ENCODE assay signal across 13 cellular contexts in the genomic region with DNA sequence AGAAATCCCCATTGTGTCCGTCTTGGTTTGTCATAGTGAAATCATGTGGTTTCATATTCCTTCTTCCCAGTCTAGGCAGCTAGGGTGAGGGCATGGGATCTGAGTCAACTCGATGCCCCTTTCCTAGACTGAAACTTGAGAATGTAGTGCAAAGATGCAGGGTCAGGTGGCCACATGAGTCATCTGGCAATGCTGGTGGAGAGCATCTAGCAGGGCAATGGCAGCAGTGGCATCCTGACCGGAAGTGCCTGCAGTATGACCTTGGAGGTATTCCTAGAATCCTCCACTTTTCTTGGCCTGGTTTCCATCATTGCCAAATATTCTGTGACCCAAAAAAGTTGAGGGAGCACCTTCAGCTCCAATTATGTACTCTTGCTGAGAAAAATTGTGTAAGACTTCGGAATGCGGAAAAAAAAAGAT. TPM values are rescaled to one million over a fixed set of nuclear protein-coding genes. Genes with fewer than 3 reads are reported as not detected.
DNase-seq lines count a peak whose midpoint lies in the region; ATAC-seq and TF ChIP-seq lines count a peak whose summit lies in the region.
"Had no signal": no experiment of that assay in that cellular context is flagged by ENCODE, and none has a peak within 500 bp of the region (broad histone marks: within the 10 kb centered on the region; RNA-seq: fewer than 3 reads in every experiment).

No MANE protein-coding gene starts in this region.

- H3K4me1 ChIP-seq in osteoblast (ENCODE audit: insufficient read depth, low read length): peaks cover 29% of the 10 kb centered on the region
- H3K4me1 ChIP-seq: thyroid gland had no signal

- ATAC-seq in HG03439 (IDR thresholded peaks at IDR 0.05; ENCODE audit: unreplicated experiment): no peak
- ATAC-seq in GM19324 (IDR thresholded peaks at IDR 0.05; ENCODE audit: low FRiP score, unreplicated experiment): no peak
- ATAC-seq: left colon had no signal

- peaks cover 5% of the 10 kb centered on the region for H3K27me3 Mint-ChIP-seq in T-helper 2 cell treated with Interferon-gamma antibody and Interleukin-4, amounts not matched to agents 5 μg/mL and 100 μg/mL, for 36 hours (ENCODE audit: low read depth)

- H4K20me1 ChIP-seq in osteoblast (ENCODE audit: insufficient read depth, low read length): no peaks in the 10 kb centered on the region

- no peaks in the 10 kb centered on the region for H3K79me2 ChIP-seq in osteoblast (ENCODE audit: insufficient read depth, low read length)

- H3K4me1 Mint-ChIP-seq in T-helper 2 cell treated with Interferon-gamma antibody and Interleukin-4, amounts not matched to agents 5 μg/mL and 100 μg/mL, for 36 hours (ENCODE audit: low read depth): peaks cover 2% of the 10 kb centered on the region

- H3K4me3 Mint-ChIP-seq in T-helper 2 cell treated with Interferon-gamma antibody and Interleukin-4, amounts not matched to agents 5 μg/mL and 100 μg/mL, for 36 hours: no peak overlapping the region

- no peaks in the 10 kb centered on the region for H3K36me3 ChIP-seq in osteoblast (ENCODE audit: insufficient read depth, low read length)
- no peaks in the 10 kb centered on the region for H3K36me3 ChIP-seq in WERI-Rb-1
- H3K36me3 ChIP-seq: thyroid gland had no signal

- H3K27ac ChIP-seq in osteoblast (ENCODE audit: low read depth, low read length): peak overlapping the region; percentile 56
- H3K27ac ChIP-seq in WERI-Rb-1: no peak overlapping the region
- H3K27ac ChIP-seq: thyroid gland had no signal

- H3K4me3 ChIP-seq in osteoblast (ENCODE audit: insufficient read depth, low read length): no peak overlapping the region
- no peak overlapping the region for H3K4me3 ChIP-seq in WERI-Rb-1 (ENCODE audit: low read depth, low read length)
- H3K4me3 ChIP-seq: thyroid gland had no signal

- TF ChIP-seq CTCF in osteoblast (IDR thresholded peaks at IDR 0.05; ENCODE audit: extremely low read depth, low read depth, low read length) (no peak), WERI-Rb-1 (IDR thresholded peaks at IDR 0.05; ENCODE audit: low read depth, low read length) (no peak)

- no peaks in the 10 kb centered on the region for H3K9me3 Mint-ChIP-seq in T-helper 2 cell treated with Interferon-gamma antibody and Interleukin-4, amounts not matched to agents 5 μg/mL and 100 μg/mL, for 36 hours

- H3K9me3 ChIP-seq in osteoblast (ENCODE audit: low read depth, low read length) (no peaks in the 10 kb centered on the region), WERI-Rb-1 (ENCODE audit: severe bottlenecking) (peaks cover 2% of the 10 kb centered on the region)
- H3K9me3 ChIP-seq: thyroid gland had no signal

- DNase-seq in DMS53 treated with DMSO at 0.1 percent for 48 hours (lab: John Stamatoyannopoulos, UW; ENCODE audit: unreplicated experiment) (peak; percentile 69), NCI-H2196 (lab: John Stamatoyannopoulos, UW; ENCODE audit: unreplicated experiment) (peak; percentile 9), dermis blood vessel endothelial cell (peak; percentile 98), osteoblast (ENCODE audit: insufficient read length, low spot score, missing footprints) (peak; percentile 86), WERI-Rb-1 (no peak)
- no peak for DNase-seq in T-helper 2 cell treated with Interferon-gamma antibody and Interleukin-4, amounts not matched to agents 5 μg/mL and 100 μg/mL, for 36 hours (ENCODE audit: low spot score)
- DNase-seq: cerebellar nuclear complex, left colon, NCI-H146, Right ventricle myocardium superior had no signal

- H3K27me3 ChIP-seq in osteoblast (ENCODE audit: insufficient read depth, low read length) (no peaks in the 10 kb centered on the region), WERI-Rb-1 (ENCODE audit: insufficient read depth, low read depth, severe bottlenecking) (no peaks in the 10 kb centered on the region)
- H3K27me3 ChIP-seq: thyroid gland had no signal

- H3K36me3 Mint-ChIP-seq in T-helper 2 cell treated with Interferon-gamma antibody and Interleukin-4, amounts not matched to agents 5 μg/mL and 100 μg/mL, for 36 hours (ENCODE audit: low read depth): no peaks in the 10 kb centered on the region

- no peak overlapping the region for H3K27ac Mint-ChIP-seq in T-helper 2 cell treated with Interferon-gamma antibody and Interleukin-4, amounts not matched to agents 5 μg/mL and 100 μg/mL, for 36 hours

- H2AFZ ChIP-seq in osteoblast (ENCODE audit: low read length): no peak overlapping the region

- H3K4me2 ChIP-seq in osteoblast (ENCODE audit: insufficient read depth, low read length): peak overlapping the region; percentile 28

RNA-seq across cellular contexts. Expression of a gene that starts 39.1 kb away (rescaled TPM):
- 51.7 and 62.4 TPM in 2 replicates for total RNA-seq in dermis blood vessel endothelial cell
- 35.1 and 43.4 TPM in 2 replicates for total RNA-seq in osteoblast

Comparison
In these comparisons a context has a peak if more than half of its experiments do, and no peak if none do; other contexts are left out.
1. DNase-seq: peak in DMS53 treated with DMSO at 0.1 percent for 48 hours (single experiment), NCI-H2196 (single experiment), dermis blood vessel endothelial cell (single experiment) and osteoblast (single experiment); none in T-helper 2 cell treated with Interferon-gamma antibody and Interleukin-4, amounts not matched to agents 5 μg/mL and 100 μg/mL, for 36 hours (single experiment) and WERI-Rb-1 (single experiment).